Comparison of ENCODE assay signal across 8 cellular contexts in the genomic region with DNA sequence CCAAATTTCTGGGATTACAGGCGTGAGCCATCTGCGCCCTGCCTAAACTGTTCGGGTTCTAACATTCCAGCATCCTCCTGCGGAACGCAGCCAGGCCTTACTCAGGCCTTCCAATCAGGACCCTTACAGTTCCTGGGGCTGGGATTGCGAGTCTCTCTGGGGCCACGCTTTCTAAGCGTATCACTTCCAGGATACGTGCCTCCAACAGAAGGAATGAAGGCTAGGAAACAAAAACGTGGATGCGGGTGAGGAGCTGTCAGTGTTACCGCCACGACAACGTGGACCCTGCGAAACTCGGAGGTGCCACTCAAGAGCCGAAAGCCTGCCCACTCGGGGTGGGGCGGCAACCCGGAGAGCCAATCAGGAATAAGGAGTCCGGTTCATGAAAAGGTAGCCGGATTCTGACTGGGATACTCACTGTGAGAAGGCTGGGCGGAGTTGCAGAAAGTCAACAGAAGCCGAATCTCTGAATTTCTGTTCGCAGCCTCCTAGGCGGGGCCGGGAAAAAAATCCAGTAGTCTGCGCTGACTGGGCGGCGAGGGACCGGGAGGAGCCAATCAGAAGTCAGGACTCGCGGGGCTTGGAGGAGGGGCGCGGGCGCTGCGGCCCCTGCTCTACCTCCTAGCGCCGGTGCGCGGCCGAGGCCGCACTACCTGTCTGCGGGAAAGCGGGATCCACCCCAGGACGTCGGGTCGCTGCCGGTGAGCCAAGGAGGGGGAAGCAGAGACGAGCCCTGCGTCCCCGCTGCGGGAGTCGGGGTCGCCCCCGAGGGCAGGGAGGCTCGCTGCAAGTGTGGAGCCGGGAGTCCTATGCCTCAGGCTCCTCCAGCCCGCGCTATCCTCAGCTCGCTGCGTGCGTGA. TPM values are rescaled to one million over a fixed set of nuclear protein-coding genes. Genes with fewer than 3 reads are reported as not detected.
DNase-seq lines count a peak whose midpoint lies in the region; ATAC-seq, FAIRE-seq and TF ChIP-seq lines count a peak whose summit lies in the region.

A gene with protein sequence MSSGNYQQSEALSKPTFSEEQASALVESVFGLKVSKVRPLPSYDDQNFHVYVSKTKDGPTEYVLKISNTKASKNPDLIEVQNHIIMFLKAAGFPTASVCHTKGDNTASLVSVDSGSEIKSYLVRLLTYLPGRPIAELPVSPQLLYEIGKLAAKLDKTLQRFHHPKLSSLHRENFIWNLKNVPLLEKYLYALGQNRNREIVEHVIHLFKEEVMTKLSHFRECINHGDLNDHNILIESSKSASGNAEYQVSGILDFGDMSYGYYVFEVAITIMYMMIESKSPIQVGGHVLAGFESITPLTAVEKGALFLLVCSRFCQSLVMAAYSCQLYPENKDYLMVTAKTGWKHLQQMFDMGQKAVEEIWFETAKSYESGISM (plus strand): TSS at position 607 of the 860 bp plus-strand sequence. CDS start 5,512 bp downstream, outside the sequence.

- H3K27ac ChIP-seq in pancreas: peak within 1 kb of the TSS; percentile 24 to 74 (median 54)
- peak within 1 kb of the TSS; percentile 66 to 76 for H3K27ac ChIP-seq in tibial artery

- H3K27me3 ChIP-seq in pancreas: no peaks in the 10 kb centered on the region
- H3K27me3 ChIP-seq in tibial artery: no peaks in the 10 kb centered on the region

- WGBS in pancreas, 2 donors: 1% methylated on average over 59 to 63 of the region's 63 CpGs

- peaks cover 18% of the 10 kb centered on the region for H3K4me1 Mint-ChIP-seq in activated naive CD8-positive, alpha-beta T cell treated with anti-CD3 and anti-CD28 coated beads, Interleukin-2, amount 50 U/mL, for 24 hours

- peak within 1 kb of the TSS; percentile 71 for H3K4me3 ChIP-seq in GM12864 (ENCODE audit: low read depth, low read length)
- peak within 1 kb of the TSS; percentile 33 to 88 (median 70) for H3K4me3 ChIP-seq in pancreas
- H3K4me3 ChIP-seq in tibial artery: peak within 1 kb of the TSS; percentile 65 to 76

- H3K27me3 Mint-ChIP-seq in activated naive CD8-positive, alpha-beta T cell treated with anti-CD3 and anti-CD28 coated beads, Interleukin-2, amount 50 U/mL, for 24 hours: peaks cover 4% of the 10 kb centered on the region

- peak; percentile 65 for DNase-seq in GM12864 (ENCODE audit: low read depth)
- DNase-seq in NCI-H1417 (lab: John Stamatoyannopoulos, UW): peak; percentile 91 to 99 (median 98)
- DNase-seq in SW 1271 (lab: John Stamatoyannopoulos, UW): peak; percentile 95 to 99
- DNase-seq in activated naive CD8-positive, alpha-beta T cell treated with anti-CD3 and anti-CD28 coated beads, Interleukin-2, amount 50 U/mL, for 24 hours: peak; percentile 80
- peak; percentile 94 for DNase-seq in cardiac septum (ENCODE audit: low spot score)
- peak; percentile 93 to 97 (median 96) for DNase-seq in pancreas
- DNase-seq in tibial artery: peak; percentile 94 to 97

- no peaks in the 10 kb centered on the region for H3K36me3 ChIP-seq in pancreas
- H3K36me3 ChIP-seq in tibial artery: no peaks in the 10 kb centered on the region

- H3K9me3 ChIP-seq in pancreas (peaks cover 0 to 2% (median 0%) of the 10 kb centered on the region in 4 donors), tibial artery (no peaks in the 10 kb centered on the region)

- ATAC-seq in HG02759 (IDR thresholded peaks at IDR 0.05; ENCODE audit: unreplicated experiment) (peak; percentile 92), pancreas (peak; percentile 95 to 99 (median 97))
- peak; percentile 93 for ATAC-seq in activated naive CD8-positive, alpha-beta T cell treated with anti-CD3 and anti-CD28 coated beads, Interleukin-2, amount 50 U/mL, for 24 hours

- H3K4me1 ChIP-seq in pancreas (peaks cover 0 to 4% (median 0%) of the 10 kb centered on the region in 3 donors), tibial artery (peaks cover 0 to 9% (median 6%) of the 10 kb centered on the region in 4 donors)

- FAIRE-seq in pancreas (lab: Jason Lieb, UNC): peak; percentile 96

- intact Hi-C loops in cardiac septum (cut with DNase I) (no loop called here), pancreas (cut with DNase I) (no loop called here), tibial artery (cut with DNase I; ENCODE audit: low total_unique reads) (no loop called here)

- H3K9me3 Mint-ChIP-seq in activated naive CD8-positive, alpha-beta T cell treated with anti-CD3 and anti-CD28 coated beads, Interleukin-2, amount 50 U/mL, for 24 hours: no peaks in the 10 kb centered on the region

- peak within 1 kb of the TSS; percentile 79 for H3K27ac Mint-ChIP-seq in activated naive CD8-positive, alpha-beta T cell treated with anti-CD3 and anti-CD28 coated beads, Interleukin-2, amount 50 U/mL, for 24 hours

- H3K4me3 Mint-ChIP-seq in activated naive CD8-positive, alpha-beta T cell treated with anti-CD3 and anti-CD28 coated beads, Interleukin-2, amount 50 U/mL, for 24 hours: peak within 1 kb of the TSS; percentile 87

- peak; percentile 20 for TF ChIP-seq CTCF in GM12864 (IDR thresholded peaks at IDR 0.05; ENCODE audit: low read depth, low read length, missing control alignments)
- TF ChIP-seq CTCF in pancreas (IDR thresholded peaks at IDR 0.05): no peak
- TF ChIP-seq CTCF in tibial artery (IDR thresholded peaks at IDR 0.05): peak; percentile 9 to 18

- H3K36me3 Mint-ChIP-seq in activated naive CD8-positive, alpha-beta T cell treated with anti-CD3 and anti-CD28 coated beads, Interleukin-2, amount 50 U/mL, for 24 hours (ENCODE audit: low read depth): peaks cover under 1% of the 10 kb centered on the region

RNA-seq across cellular contexts. Expression of the gene that starts here (rescaled TPM):
- total RNA-seq in cardiac septum: 5.1 TPM
- total RNA-seq in pancreas: 1 to 10 TPM; 2.3 to 5.1 (median 2.8) TPM
- polyA plus RNA-seq in pancreas: 1 to 10 TPM; 3.2 TPM

Comparison
In these comparisons a context has a peak if more than half of its experiments do, and no peak if none do; other contexts are left out.
1. Peak in every context shown above with its lines: DNase-seq, ATAC-seq, H3K4me3 ChIP-seq and H3K27ac ChIP-seq.
2. CTCF ChIP-seq: peak in GM12864 (single experiment) and tibial artery (2 of 2); none in pancreas (0 of 4).